Comparison of ENCODE assay signal across 13 cellular contexts in the genomic region with DNA sequence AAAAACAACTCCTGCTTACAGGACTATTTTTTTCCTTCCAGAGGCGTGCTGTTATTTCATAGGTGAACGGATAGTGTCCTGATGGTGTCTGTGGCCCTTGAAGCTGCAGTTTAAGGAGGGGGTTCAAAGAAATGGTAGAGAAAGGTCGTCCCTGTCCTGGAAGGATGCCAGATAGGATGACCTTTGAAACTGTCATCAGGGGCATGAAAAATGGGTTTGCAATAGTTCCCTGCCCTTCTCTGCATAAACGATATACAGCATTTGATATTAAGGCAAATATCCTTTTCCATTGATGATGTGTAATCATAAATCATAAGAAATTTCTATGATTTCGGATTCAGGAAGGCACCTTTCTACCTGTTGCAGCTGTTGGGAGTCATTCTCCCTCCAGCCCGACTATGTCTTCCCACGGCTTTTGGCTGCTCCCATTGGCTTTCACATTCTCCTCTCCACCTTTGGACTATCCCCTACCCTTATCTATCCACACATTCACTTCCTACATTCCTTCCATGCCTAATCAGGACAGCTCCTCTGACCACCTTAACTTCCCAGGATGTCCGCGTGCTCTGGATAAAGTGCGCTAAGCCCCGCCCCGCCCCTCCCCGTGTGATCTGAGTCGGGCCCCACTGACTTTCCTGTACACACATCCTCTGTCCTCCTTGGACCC.
"Had no signal": no experiment of that assay in that cellular context is flagged by ENCODE, and none has a peak within 500 bp of the region (broad histone marks: within the 10 kb centered on the region; RNA-seq: fewer than 3 reads in every experiment).

No MANE protein-coding gene starts in this region.

- DNase-seq: activated CD4-positive, CD25-positive, alpha-beta regulatory T cell treated with anti-CD3 and anti-CD28 coated beads, Interleukin-2, amount 50 U/mL, for 72 hours; activated naive CD4-positive, alpha-beta T cell treated with anti-CD3 and anti-CD28 coated beads for 36 hours; activated naive CD8-positive, alpha-beta T cell treated with anti-CD3 and anti-CD28 coated beads, Interleukin-2, amount 50 U/mL, for 24 hours; aorta; esophagus squamous epithelium; immature natural killer cell; naive B cell; ovary; T-helper 9 cell; thyroid gland had no signal

- H3K27me3 ChIP-seq: esophagus squamous epithelium, ovary, thyroid gland had no signal

- ATAC-seq: activated naive CD8-positive, alpha-beta T cell treated with anti-CD3 and anti-CD28 coated beads, Interleukin-2, amount 50 U/mL, for 24 hours; activated T-helper 17 cell treated with anti-CD3 and anti-CD28 coated beads, Interleukin-2, amount 50 U/mL, for 72 hours; stimulated activated memory B cell treated with anti-CD40 and anti-IgM and Interleukin-4, amounts not matched to agents 10 μg/mL and 1 μg/mL and 100 μg/mL, for 72 hours had no signal

- H3K4me3 ChIP-seq: esophagus squamous epithelium, lung, ovary, thyroid gland had no signal

- H3K27ac ChIP-seq: esophagus squamous epithelium, ovary, thyroid gland had no signal

- H3K9me3 ChIP-seq: esophagus squamous epithelium, ovary, thyroid gland had no signal

- H3K36me3 ChIP-seq: esophagus squamous epithelium, ovary, thyroid gland had no signal

- H3K4me1 ChIP-seq: esophagus squamous epithelium, thyroid gland had no signal
